11 cellular contexts compared by ENCODE assay signal in the genomic region with DNA sequence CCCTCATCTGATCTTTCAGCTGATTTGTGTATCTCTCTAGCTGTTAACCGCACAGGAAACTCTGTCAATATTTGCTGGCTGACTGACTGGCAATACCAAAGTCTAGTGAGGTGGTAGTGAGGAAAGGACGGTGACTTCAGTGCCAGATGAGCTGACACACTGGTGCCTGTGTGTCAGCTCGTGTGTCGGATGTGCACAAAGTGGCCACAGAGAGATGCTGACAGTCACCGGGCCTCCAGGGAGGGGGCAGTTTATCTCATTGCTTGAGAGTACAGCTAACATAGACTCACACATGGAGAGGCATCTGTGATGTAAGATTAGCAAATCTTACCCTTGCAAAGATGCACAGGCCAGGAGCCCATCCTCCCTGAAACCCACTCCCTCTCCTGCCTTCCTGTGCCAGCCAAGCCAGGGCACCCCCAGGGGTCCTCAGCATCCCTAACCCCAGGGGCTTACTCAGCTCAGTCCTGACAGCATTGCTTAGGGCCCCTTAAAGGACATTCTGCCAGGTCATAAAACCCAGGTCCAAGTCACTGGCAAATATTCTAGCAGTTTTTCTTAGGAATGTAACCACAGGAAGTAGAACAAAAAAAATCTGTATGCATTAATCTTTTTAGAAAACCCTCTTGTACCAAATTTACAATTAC.
DNase-seq lines count a peak whose midpoint lies in the region; ATAC-seq and TF ChIP-seq lines count a peak whose summit lies in the region.
"Had no signal": no experiment of that assay in that cellular context is flagged by ENCODE, and none has a peak within 500 bp of the region (broad histone marks: within the 10 kb centered on the region; RNA-seq: fewer than 3 reads in every experiment).

No MANE protein-coding gene starts in this region.

- H3K27ac Mint-ChIP-seq in naive thymus-derived CD4-positive, alpha-beta T cell = peak overlapping the region; percentile 71 to 97 (median 84)

- no peaks in the 10 kb centered on the region for H3K79me2 ChIP-seq in DND-41 (ENCODE audit: insufficient read depth, low read length)

- H3K9me3 ChIP-seq in DND-41 (ENCODE audit: insufficient read depth, low read length, severe bottlenecking) = no peaks in the 10 kb centered on the region
- no peaks in the 10 kb centered on the region for H3K9me3 ChIP-seq in naive thymus-derived CD4-positive, alpha-beta T cell (ENCODE audit: control insufficient read depth in 2 of 3, low read length in 3 of 3)
- H3K9me3 ChIP-seq: HAP-1 had no signal

- H3K9ac ChIP-seq in DND-41 (ENCODE audit: low read depth, low read length) = no peak overlapping the region

- H3K4me2 ChIP-seq in DND-41 (ENCODE audit: insufficient read depth, low read length) = no peak overlapping the region

- H3K27me3 ChIP-seq in DND-41 (ENCODE audit: insufficient read depth, low read length, poor library complexity) = no peaks in the 10 kb centered on the region
- no peaks in the 10 kb centered on the region for H3K27me3 ChIP-seq in naive thymus-derived CD4-positive, alpha-beta T cell (ENCODE audit: control insufficient read depth in 2 of 2, insufficient read depth in 2 of 2, low read length in 2 of 2)

- POLR2A ChIA-PET in naive thymus-derived CD4-positive, alpha-beta T cell (lab: Charles Lee) = interaction anchor here (0.5 to 2.0 kb wide), 12 partner anchors 10 to 1648 kb away, joined by 3 to 17 read pairs (median 5); no protein-coding TSS in a partner anchor

- no peak overlapping the region for H3K4me3 ChIP-seq in DND-41 (ENCODE audit: low read depth in 1 of 2, low read length in 2 of 2)
- H3K4me3 ChIP-seq in naive thymus-derived CD4-positive, alpha-beta T cell (ENCODE audit: low read length) = no peak overlapping the region
- H3K4me3 ChIP-seq: coronary artery, HAP-1 had no signal

- ATAC-seq in DND-41 (ENCODE audit: insufficient read depth, low read depth) = peak; percentile 71
- peak; percentile 83 for ATAC-seq in naive thymus-derived CD4-positive, alpha-beta T cell

- peaks cover 33 to 77% (median 55%) of the 10 kb centered on the region in 7 donors for H3K4me1 Mint-ChIP-seq in naive thymus-derived CD4-positive, alpha-beta T cell

- intact Hi-C loops in naive thymus-derived CD4-positive, alpha-beta T cell (cut with micrococcal nuclease) = loop anchor here (1.0 to 5.0 kb wide), 10 partner anchors 12 to 124 kb away; a partner anchor contains a TSS

- no peak for TF ChIP-seq CTCF in DND-41 (IDR thresholded peaks at IDR 0.05; ENCODE audit: borderline replicate concordance, extremely low read depth, low read length, poor library complexity, severe bottlenecking)

- CTCF ChIA-PET in naive thymus-derived CD4-positive, alpha-beta T cell (lab: Charles Lee) = interaction anchor here (1.0 to 1.3 kb wide), 2 partner anchors 16 to 67 kb away, joined by 4 to 5 read pairs; no protein-coding TSS in a partner anchor

- peak; percentile 39 for DNase-seq in DND-41
- peak; percentile 9 to 51 for DNase-seq in NCI-H526 (lab: John Stamatoyannopoulos, UW)
- peak; percentile 13 to 16 for DNase-seq in activated T-helper 1 cell treated with anti-CD3 and anti-CD28 coated beads, Interleukin-2, amount 50 U/mL, for 16 hours (ENCODE audit: low read depth in 1 of 2, low spot score in 1 of 2)
- peak in 7 of 9 donors; percentile 14 to 58 (median 38) for DNase-seq in naive thymus-derived CD4-positive, alpha-beta T cell
- DNase-seq in CD1c-positive myeloid dendritic cell (ENCODE audit: extremely low spot score) = no peak
- no peak for DNase-seq in midbrain (lab: John Stamatoyannopoulos, UW)
- DNase-seq in DMS 273 (lab: John Stamatoyannopoulos, UW; ENCODE audit: unreplicated experiment) = no peak
- DNase-seq in mesenteric fat pad (ENCODE audit: low spot score) = no peak

- H3K4me3 Mint-ChIP-seq in naive thymus-derived CD4-positive, alpha-beta T cell = peak overlapping the region in 9 of 10 donors; percentile 36 to 76 (median 66)

- H3K9me3 Mint-ChIP-seq in naive thymus-derived CD4-positive, alpha-beta T cell = no peaks in the 10 kb centered on the region

- H4K20me1 ChIP-seq in DND-41 (ENCODE audit: insufficient read depth, low read length) = no peaks in the 10 kb centered on the region

- H3K36me3 Mint-ChIP-seq in naive thymus-derived CD4-positive, alpha-beta T cell = peaks cover 0 to 4% (median 0%) of the 10 kb centered on the region in 5 donors

- H3K27ac ChIP-seq in DND-41 (ENCODE audit: low read length) = 0 out of 2 replicates have a peak overlapping the region, but pooled peaks have one; percentile 6
- peak overlapping the region; percentile 52 for H3K27ac ChIP-seq in naive thymus-derived CD4-positive, alpha-beta T cell (ENCODE audit: low read depth, low read length)
- H3K27ac ChIP-seq: coronary artery, RWPE1 had no signal

- no peaks in the 10 kb centered on the region for H3K27me3 Mint-ChIP-seq in naive thymus-derived CD4-positive, alpha-beta T cell

- H3K4me1 ChIP-seq in DND-41 (ENCODE audit: insufficient read depth, low read length) = peaks cover 32% of the 10 kb centered on the region
- peaks cover 37 to 42% of the 10 kb centered on the region in 2 donors for H3K4me1 ChIP-seq in naive thymus-derived CD4-positive, alpha-beta T cell (ENCODE audit: control insufficient read depth in 2 of 2, insufficient read depth in 2 of 2, low read length in 2 of 2)

- H2AFZ ChIP-seq in DND-41 (ENCODE audit: low read depth, low read length) = no peak overlapping the region

- no peaks in the 10 kb centered on the region for H3K36me3 ChIP-seq in DND-41 (ENCODE audit: insufficient read depth, low read length)
- H3K36me3 ChIP-seq in naive thymus-derived CD4-positive, alpha-beta T cell (ENCODE audit: control insufficient read depth in 2 of 3, insufficient read depth in 3 of 3, low read length in 3 of 3) = no peaks in the 10 kb centered on the region
- H3K36me3 ChIP-seq: HAP-1 had no signal

Comparison
In these comparisons a context has a peak if more than half of its experiments do, and no peak if none do; other contexts are left out.
1. DNase-seq: peak in DND-41 (single experiment), NCI-H526 (2 of 2), activated T-helper 1 cell treated with anti-CD3 and anti-CD28 coated beads, Interleukin-2, amount 50 U/mL, for 16 hours (2 of 2) and naive thymus-derived CD4-positive, alpha-beta T cell (7 of 9); none in CD1c-positive myeloid dendritic cell (single experiment), midbrain (single experiment), DMS 273 (single experiment) and mesenteric fat pad (single experiment).